24 cellular contexts compared by ENCODE assay signal in genomic region chr16:6714510-6714909, GRCh38.
"Had no signal": no experiment of that assay in that cellular context is flagged by ENCODE, and none has a peak within 500 bp of the region (broad histone marks: within the 10 kb centered on the region; RNA-seq: fewer than 3 reads in every experiment).

No MANE protein-coding gene starts in this region.

- H2AFZ ChIP-seq: PC-9 had no signal

- H3K27me3 ChIP-seq: Peyer's patch, SJCRH30 had no signal

- H3K4me3 ChIP-seq: PC-9, Peyer's patch, SJCRH30 had no signal

- H3K27ac ChIP-seq: HL-60, PC-9, Peyer's patch, SJCRH30 had no signal

- H3K9me3 ChIP-seq: Peyer's patch, SJCRH30 had no signal

- H3K4me1 ChIP-seq: Peyer's patch, SJCRH30 had no signal

- DNase-seq: Karpas-422, KG1, MM.1S, NCI-H1092 treated with DMSO at 0.1 percent for 48 hours, NCI-H1417, NCI-H1436 treated with DMSO at 0.1 percent for 48 hours, NCI-H1694, NCI-H187 treated with DMSO at 0.1 percent for 48 hours, NCI-H2029 treated with DMSO at 0.1 percent for 48 hours, NCI-H2171 treated with DMSO at 0.1 percent for 48 hours, NCI-H345, NCI-H524 treated with DMSO at 0.1 percent for 48 hours, NCI-H69, NCI-H774, OCI-M1, PC-9, Peyer's patch, SHP77 treated with DMSO at 0.1 percent for 48 hours, SJCRH30, T-helper 1 cell had no signal

- H3K4me2 ChIP-seq: PC-9 had no signal

- H3K36me3 ChIP-seq: Peyer's patch, SJCRH30 had no signal

- FAIRE-seq: HTR-8/SVneo had no signal

- ATAC-seq: Right ventricle myocardium inferior, SK-N-SH treated with all-trans-retinoic acid at 6 μM for 48 hours had no signal
